ENCODE assay signal across 17 cellular contexts in the genomic region with DNA sequence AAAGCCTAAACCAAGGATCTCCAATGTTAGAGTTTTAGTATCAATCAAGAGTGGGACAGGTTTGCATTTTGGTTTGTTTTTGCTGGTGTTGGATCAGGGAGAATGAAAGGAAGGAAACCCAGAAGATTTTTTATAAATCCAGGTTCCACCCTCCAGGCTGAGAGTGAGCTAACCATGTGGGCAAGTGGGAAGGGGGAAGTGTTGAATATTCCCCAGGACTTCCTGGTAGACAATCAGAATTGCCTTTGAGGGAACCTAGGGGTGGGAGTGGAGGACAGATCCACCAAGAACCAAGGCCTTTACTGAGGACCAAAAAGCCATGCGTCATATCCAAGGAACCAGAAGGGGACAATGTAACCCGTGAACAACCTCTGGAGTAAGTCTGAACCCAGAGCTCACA. TPM values are rescaled to one million over a fixed set of nuclear protein-coding genes. Genes with fewer than 3 reads are reported as not detected.
DNase-seq lines count a peak whose midpoint lies in the region; FAIRE-seq and TF ChIP-seq lines count a peak whose summit lies in the region.
"Had no signal": no experiment of that assay in that cellular context is flagged by ENCODE, and none has a peak within 500 bp of the region (broad histone marks: within the 10 kb centered on the region; RNA-seq: fewer than 3 reads in every experiment).

No MANE protein-coding gene starts in this region.

- peak overlapping the region; percentile 13 for H3K18ac ChIP-seq in mesendoderm (ENCODE audit: low read length)

- no peak overlapping the region for H3K23ac ChIP-seq in mesendoderm (ENCODE audit: low read length)

- H2BK15ac ChIP-seq in mesendoderm (replicated peaks; ENCODE audit: low read depth): no peak overlapping the region

- H3K79me2 ChIP-seq in mesendoderm (ENCODE audit: control insufficient read depth, insufficient read depth, low read length): no peaks in the 10 kb centered on the region

- peak overlapping the region; percentile 3 for H3K27ac Mint-ChIP-seq in endothelial cell (ENCODE audit: unreplicated experiment)
- H3K27ac Mint-ChIP-seq: CD4-positive, alpha-beta T cell; H9 had no signal

- H3K4me1 Mint-ChIP-seq in endothelial cell (ENCODE audit: unreplicated experiment): peaks cover 16% of the 10 kb centered on the region

- H2BK120ac ChIP-seq in mesendoderm (ENCODE audit: low read depth, low read length): no peak overlapping the region

- WGBS in mesendoderm (ENCODE audit: extremely low coverage, insufficient coverage, low lambda C conversion rate): no CpG with 5 or more reads among the region's 2 CpGs
- WGBS in small intestine, 3 donors: 96 to 97% (median 96%) methylated on average over 2 of the region's 2 CpGs

- no peak for FAIRE-seq in small intestine (lab: Jason Lieb, UNC)

- no peaks in the 10 kb centered on the region for H3K36me3 ChIP-seq in mesendoderm (ENCODE audit: control insufficient read depth, insufficient read depth, low read length)
- H3K36me3 ChIP-seq in small intestine (ENCODE audit: control insufficient read depth in 2 of 2, insufficient read depth in 2 of 2, low read length in 2 of 2): no peaks in the 10 kb centered on the region
- H3K36me3 ChIP-seq: BLaER1 treated with 17β-estradiol and CSF1 and Interleukin-3, amounts not matched to agents 10 nM and 100 nM had no signal

- no peak for TF ChIP-seq CTCF in endothelial cell (IDR thresholded peaks at IDR 0.05; ENCODE audit: unreplicated experiment)

- H4K8ac ChIP-seq in mesendoderm (ENCODE audit: low read depth, low read length): no peak overlapping the region

- peaks cover 1% of the 10 kb centered on the region for H3K27me3 Mint-ChIP-seq in endothelial cell (ENCODE audit: unreplicated experiment)
- H3K27me3 Mint-ChIP-seq: CD4-positive, alpha-beta T cell had no signal

- no peaks in the 10 kb centered on the region for H3K36me3 Mint-ChIP-seq in endothelial cell (ENCODE audit: low read depth, unreplicated experiment)

- no peak overlapping the region for H3K4me3 ChIP-seq in mesendoderm (ENCODE audit: low read length)
- H3K4me3 ChIP-seq in small intestine (ENCODE audit: low read depth in 1 of 2, low read length in 2 of 2): no peak overlapping the region
- H3K4me3 ChIP-seq: BLaER1 treated with 17β-estradiol and CSF1 and Interleukin-3, amounts not matched to agents 10 nM and 100 nM had no signal

- H3K27ac ChIP-seq in mesendoderm (ENCODE audit: low read depth, low read length) (no peak overlapping the region), small intestine (ENCODE audit: low read depth in 1 of 2, low read length in 1 of 2) (no peak overlapping the region)
- H3K27ac ChIP-seq: 22Rv1; BLaER1 treated with 17β-estradiol and CSF1 and Interleukin-3, amounts not matched to agents 10 nM and 100 nM had no signal

- peak overlapping the region; percentile 69 for H2BK5ac ChIP-seq in mesendoderm (ENCODE audit: low read length)

- H2AK5ac ChIP-seq in mesendoderm (ENCODE audit: low read length): peak overlapping the region; percentile 31

- no peaks in the 10 kb centered on the region for H3K9me3 Mint-ChIP-seq in endothelial cell (ENCODE audit: unreplicated experiment)
- H3K9me3 Mint-ChIP-seq: CD4-positive, alpha-beta T cell had no signal

- no peaks in the 10 kb centered on the region for H3K9me3 ChIP-seq in small intestine (ENCODE audit: control insufficient read depth, low read depth)

- no peak overlapping the region for H3K4ac ChIP-seq in mesendoderm (ENCODE audit: low read depth, low read length)

- H4K5ac ChIP-seq in mesendoderm (ENCODE audit: low read length): no peak overlapping the region

- no peaks in the 10 kb centered on the region for H3K79me1 ChIP-seq in mesendoderm (ENCODE audit: low read length)

- H3K4me2 ChIP-seq in mesendoderm (ENCODE audit: low read length): no peak overlapping the region

- peak overlapping the region; percentile 56 for H3K56ac ChIP-seq in mesendoderm (ENCODE audit: low read length)

- no peak overlapping the region for H3K9ac ChIP-seq in mesendoderm (ENCODE audit: low read length)
- H3K9ac ChIP-seq: BLaER1 treated with 17β-estradiol and CSF1 and Interleukin-3, amounts not matched to agents 10 nM and 100 nM had no signal

- H3K4me1 ChIP-seq in mesendoderm (ENCODE audit: control insufficient read depth, low read depth, low read length) (peaks cover 6% of the 10 kb centered on the region), small intestine (ENCODE audit: control insufficient read depth in 2 of 2, insufficient read depth in 1 of 2, low read depth in 1 of 2, low read length in 1 of 2) (peaks cover 0 to 5% of the 10 kb centered on the region in 2 donors)

- peak overlapping the region; percentile 16 for H3K4me3 Mint-ChIP-seq in endothelial cell (ENCODE audit: unreplicated experiment)
- H3K4me3 Mint-ChIP-seq: CD4-positive, alpha-beta T cell; H9 had no signal

- no peaks in the 10 kb centered on the region for H3K27me3 ChIP-seq in mesendoderm (ENCODE audit: insufficient read depth, low read length, poor library complexity)
- no peaks in the 10 kb centered on the region for H3K27me3 ChIP-seq in small intestine (ENCODE audit: control insufficient read depth in 2 of 2, insufficient read depth in 2 of 2, low read length in 2 of 2)
- H3K27me3 ChIP-seq: BLaER1 treated with 17β-estradiol and CSF1 and Interleukin-3, amounts not matched to agents 10 nM and 100 nM had no signal

- DNase-seq in DMS153 (lab: John Stamatoyannopoulos, UW) (peak; percentile 1), DMS153 treated with DMSO at 0.1 percent for 48 hours (lab: John Stamatoyannopoulos, UW; ENCODE audit: unreplicated experiment) (no peak), endothelial cell (ENCODE audit: low spot score) (no peak), mesendoderm (no peak), small intestine (peak; percentile 22), NCI-H2107 (lab: John Stamatoyannopoulos, UW) (no peak), activated gamma-delta T cell treated with Interleukin-2 at 50 U/mL for 16 hours (no peak), 8988T (no peak)
- DNase-seq: ACHN; Calu3; CD4-positive, alpha-beta T cell; DMS 273 treated with DMSO at 0.1 percent for 48 hours; GF-D8; GOT3; H9 had no signal

RNA-seq across cellular contexts. Expression of gene PIK3R1, which starts 33.5 kb away (rescaled TPM):
- total RNA-seq in endothelial cell (ENCODE audit: unreplicated experiment): 37.1 TPM
- 22.1 TPM for polyA plus RNA-seq in mesendoderm (2013, experiment 1 of 2)
- 22.7 TPM for polyA plus RNA-seq in mesendoderm (2013, experiment 2 of 2)
- 10 to 100 TPM in 1 of 3 donors, 1 to 10 TPM in 2; 9.2 to 31.1 (median 9.8) TPM for polyA plus RNA-seq in small intestine

Comparison
In these comparisons a context has a peak if more than half of its experiments do, and no peak if none do; other contexts are left out.
1. DNase-seq: peak in DMS153 (single experiment) and small intestine (single experiment); none in DMS153 treated with DMSO at 0.1 percent for 48 hours (single experiment), endothelial cell (single experiment), mesendoderm (single experiment), NCI-H2107 (single experiment), activated gamma-delta T cell treated with Interleukin-2 at 50 U/mL for 16 hours (single experiment) and 8988T (single experiment).